12 cellular contexts compared by ENCODE assay signal in genomic region chr7:73829921-73830617, GRCh38. TPM values are rescaled to one million over a fixed set of nuclear protein-coding genes. Genes with fewer than 3 reads are reported as not detected.
A peak's percentile ranks its signal among the peaks of the same experiment; 100 is the strongest.
DNase-seq lines count a peak whose midpoint lies in the region; ATAC-seq and TF ChIP-seq lines count a peak whose summit lies in the region.
"Had no signal": no experiment of that assay in that cellular context is flagged by ENCODE, and none has a peak within 500 bp of the region (broad histone marks: within the 10 kb centered on the region; RNA-seq: fewer than 3 reads in every experiment).

No MANE protein-coding gene starts in this region.

- H3K27ac ChIP-seq in body of pancreas (peak overlapping the region; percentile 96 to 100 (median 99)), lower lobe of right lung (peak overlapping the region; percentile 88), upper lobe of left lung (peak overlapping the region; percentile 74 to 90 (median 88))

- no peak overlapping the region for H3K4me3 ChIP-seq in body of pancreas
- H3K4me3 ChIP-seq in lower lobe of right lung: peak overlapping the region; percentile 59
- peak overlapping the region in 1 of 4 donors; percentile 63 for H3K4me3 ChIP-seq in upper lobe of left lung

- no peak for TF ChIP-seq CTCF in body of pancreas (IDR thresholded peaks at IDR 0.05)
- no peak for TF ChIP-seq CTCF in lower lobe of right lung (IDR thresholded peaks at IDR 0.05)
- TF ChIP-seq CTCF in upper lobe of left lung (IDR thresholded peaks at IDR 0.05): no peak
- no peak for TF ChIP-seq CTCF in GM20000 (IDR thresholded peaks at IDR 0.05; ENCODE audit: extremely low read depth, missing control alignments)

- ATAC-seq in body of pancreas (no peak), lower lobe of right lung (no peak), upper lobe of left lung (ENCODE audit: low FRiP score in 2 of 2) (no peak), GM18858 (IDR thresholded peaks at IDR 0.05; ENCODE audit: unreplicated experiment) (no peak)

- H3K36me3 ChIP-seq in body of pancreas (replicated peaks in 1 of 2; ENCODE audit: insufficient read depth in 1 of 2, low read depth in 2 of 2) (no peaks in the 10 kb centered on the region), lower lobe of right lung (no peaks in the 10 kb centered on the region), upper lobe of left lung (no peaks in the 10 kb centered on the region)

- H3K4me1 ChIP-seq in body of pancreas: peaks cover 67% of the 10 kb centered on the region
- H3K4me1 ChIP-seq in lower lobe of right lung: peaks cover 39% of the 10 kb centered on the region
- peaks cover 35 to 62% (median 49%) of the 10 kb centered on the region in 4 donors for H3K4me1 ChIP-seq in upper lobe of left lung

- DNase-seq in NCI-H748 (lab: John Stamatoyannopoulos, UW; ENCODE audit: unreplicated experiment) (peak; percentile 24), NCI-H748 treated with DMSO at 0.1 percent for 48 hours (lab: John Stamatoyannopoulos, UW) (no peak), body of pancreas (no peak), lower lobe of right lung (no peak), upper lobe of left lung (no peak), NCI-H187 (lab: John Stamatoyannopoulos, UW) (no peak), GM20000 (ENCODE audit: low spot score) (no peak)
- DNase-seq: activated T-cell treated with anti-CD3 and anti-CD28 coated beads, Interleukin-2, amount 50 U/mL, for 1 hour; retina had no signal

- H3K27me3 ChIP-seq in body of pancreas (no peaks in the 10 kb centered on the region), lower lobe of right lung (ENCODE audit: low read depth) (peaks cover 4% of the 10 kb centered on the region), upper lobe of left lung (no peaks in the 10 kb centered on the region)

- intact Hi-C loops in body of pancreas (cut with DNase I): no loop called here
- intact Hi-C loops in lower lobe of right lung (cut with DNase I): no loop called here

- TF ChIP-seq POLR2A in body of pancreas (IDR thresholded peaks at IDR 0.05) (no peak), upper lobe of left lung (IDR thresholded peaks at IDR 0.05) (no peak)

- no peak for TF ChIP-seq EP300 in upper lobe of left lung (IDR thresholded peaks at IDR 0.05)

- H3K9me3 ChIP-seq in body of pancreas (no peaks in the 10 kb centered on the region), lower lobe of right lung (no peaks in the 10 kb centered on the region), upper lobe of left lung (no peaks in the 10 kb centered on the region)

- 54 to 56% methylated on average over 8 to 13 of the region's 13 CpGs for WGBS in body of pancreas, 2 donors
- WGBS in upper lobe of left lung, 2 donors: 61 to 64% methylated on average over 13 of the region's 13 CpGs

RNA-seq across cellular contexts. Expression of gene CLDN4, which starts 0.7 kb away (rescaled TPM):
- total RNA-seq in body of pancreas (10 to 100 TPM; 65.6 to 76.8 TPM), lower lobe of right lung (116 TPM), upper lobe of left lung (100 to 1,000 TPM in 5 of 6 donors, 10 to 100 TPM in 1; 88.0 to 231 (median 169) TPM)

RNA-seq across cellular contexts. Expression of gene METTL27, which starts 12.2 kb away (rescaled TPM):
- total RNA-seq in body of pancreas (1 to 10 TPM; 2.1 to 3.3 TPM), lower lobe of right lung (4.0 TPM), upper lobe of left lung (10 to 100 TPM in 2 of 6 donors, 1 to 10 TPM in 4; 3.0 to 23.0 (median 7.2) TPM)

RNA-seq across cellular contexts. Expression of gene TMEM270, which starts 30.9 kb away (rescaled TPM):
- total RNA-seq in body of pancreas (not detected), lower lobe of right lung (not detected), upper lobe of left lung (not detected)
- total RNA-seq: H4, kidney epithelial cell had no signal

RNA-seq across cellular contexts. Expression of gene CLDN3, which starts 60.0 kb away (rescaled TPM):
- 100 to 1,000 TPM in 1 of 2 donors, 10 to 100 TPM in 1; 94.2 to 150 TPM for total RNA-seq in body of pancreas
- 12.8 TPM for total RNA-seq in lower lobe of right lung
- total RNA-seq in upper lobe of left lung: 10 to 100 TPM; 21.9 to 95.0 (median 43.9) TPM
- total RNA-seq: H4 had no signal
